ENCODE assay signal across 12 cellular contexts in genomic region chr7:116592041-116592355, GRCh38.
DNase-seq lines count a peak whose midpoint lies in the region; ATAC-seq, FAIRE-seq and TF ChIP-seq lines count a peak whose summit lies in the region.
"Had no signal": no experiment of that assay in that cellular context is flagged by ENCODE, and none has a peak within 500 bp of the region (broad histone marks: within the 10 kb centered on the region; RNA-seq: fewer than 3 reads in every experiment).

No MANE protein-coding gene starts in this region.

- no TSS peak for BruUV-seq in endothelial cell of umbilical vein (replicated peaks; lab: Mats Ljungman, UMichigan)

- dilution Hi-C loops in endothelial cell of umbilical vein (cut with MboI; ENCODE audit: extremely low pct_ligation_motif_present, low sequenced_read_pairs), result no loop called here

- H3K27me3 ChIP-seq in Loucy (ENCODE audit: insufficient read depth, low read length, poor library complexity, severe bottlenecking) (no peaks in the 10 kb centered on the region), endothelial cell of umbilical vein (ENCODE audit: control insufficient read depth in 2 of 2, insufficient read depth in 2 of 2, low read length in 2 of 2) (no peaks in the 10 kb centered on the region), osteoblast (ENCODE audit: insufficient read depth, low read length) (no peaks in the 10 kb centered on the region)
- H3K27me3 ChIP-seq: adrenal gland had no signal

- no peaks in the 10 kb centered on the region for H3K9me2 ChIP-seq in Loucy (replicated peaks; ENCODE audit: low read depth, low read length)

- peak overlapping the region; percentile 63 for H2AFZ ChIP-seq in Loucy (ENCODE audit: low read length)
- H2AFZ ChIP-seq in endothelial cell of umbilical vein (ENCODE audit: low read depth, low read length), result peak overlapping the region; percentile 95
- no peak overlapping the region for H2AFZ ChIP-seq in osteoblast (ENCODE audit: low read length)

- FAIRE-seq in endothelial cell of umbilical vein (lab: Jason Lieb, UNC), result no peak

- no peak for TF ChIP-seq POLR2A in endothelial cell of umbilical vein (IDR thresholded peaks at IDR 0.05; ENCODE audit: low read depth, low read length)

- CTCF ChIA-PET in endothelial cell of umbilical vein (lab: Charles Lee), result interaction anchor here (0.6 to 5.4 kb wide), 70 partner anchors 10 to 793 kb away, joined by 3 to 137 read pairs (median 5); partner anchors contain the start of gene MET

- ATAC-seq in GM19035 (IDR thresholded peaks at IDR 0.05; ENCODE audit: unreplicated experiment) (no peak), HG03520 (IDR thresholded peaks at IDR 0.05; ENCODE audit: unreplicated experiment) (no peak)
- ATAC-seq: activated CD8-positive, alpha-beta memory T cell treated with anti-CD3 and anti-CD28 coated beads, Interleukin-2, amount 10 ng/mL, durations not matched to agents 7 days and 5 days; stimulated activated naive CD8-positive, alpha-beta T cell treated with anti-CD3 and anti-CD28 coated beads, Interleukin-15, Interleukin-2, amounts not matched to agents 100 U/mL and 50 U/mL, for 24 hours had no signal

- H4K20me1 ChIP-seq in Loucy (ENCODE audit: insufficient read depth, low read length, poor library complexity, severe bottlenecking) (no peaks in the 10 kb centered on the region), endothelial cell of umbilical vein (replicated peaks; ENCODE audit: control insufficient read depth, extremely low read depth, insufficient read depth, low read length) (no peaks in the 10 kb centered on the region), osteoblast (ENCODE audit: insufficient read depth, low read length) (no peaks in the 10 kb centered on the region)

- H3K4me3 ChIP-seq in Loucy (ENCODE audit: low read length, poor library complexity, severe bottlenecking), result peak overlapping the region; percentile 57
- peak overlapping the region in 2 of 3 experiments; percentile 18 to 46 for H3K4me3 ChIP-seq in endothelial cell of umbilical vein (replicated peaks in 1 of 3; ENCODE audit: insufficient read depth in 1 of 3, low read depth in 1 of 3, low read length in 3 of 3)
- no peak overlapping the region for H3K4me3 ChIP-seq in osteoblast (ENCODE audit: insufficient read depth, low read length)

- H3K4me2 ChIP-seq in Loucy (ENCODE audit: low read depth, low read length, poor library complexity, severe bottlenecking) (peak overlapping the region; percentile 82), endothelial cell of umbilical vein (ENCODE audit: insufficient read depth, low read length) (peak overlapping the region; percentile 92), osteoblast (ENCODE audit: insufficient read depth, low read length) (peak overlapping the region; percentile 85)

- H3K9me1 ChIP-seq in endothelial cell of umbilical vein (replicated peaks; ENCODE audit: control insufficient read depth, extremely low read depth, insufficient read depth, low read length), result no peaks in the 10 kb centered on the region

- H3F3A ChIP-seq in Loucy (ENCODE audit: low read depth), result no peaks in the 10 kb centered on the region

- H3K9me3 ChIP-seq in Loucy (ENCODE audit: insufficient read depth, low read depth, low read length) (no peaks in the 10 kb centered on the region), endothelial cell of umbilical vein (replicated peaks; ENCODE audit: control insufficient read depth, insufficient read depth, low read length) (no peaks in the 10 kb centered on the region), osteoblast (ENCODE audit: low read depth, low read length) (no peaks in the 10 kb centered on the region)
- H3K9me3 ChIP-seq: adrenal gland had no signal

- H3K79me2 ChIP-seq in Loucy (ENCODE audit: insufficient read depth, low read length) (no peaks in the 10 kb centered on the region), endothelial cell of umbilical vein (ENCODE audit: control insufficient read depth, insufficient read depth, low read length) (no peaks in the 10 kb centered on the region), osteoblast (ENCODE audit: insufficient read depth, low read length) (no peaks in the 10 kb centered on the region)

- H3K27ac ChIP-seq in C4-2B (no peak overlapping the region), endothelial cell of umbilical vein (ENCODE audit: insufficient read depth, low read depth, low read length) (peak overlapping the region; percentile 57), osteoblast (ENCODE audit: low read depth, low read length) (no peak overlapping the region)
- H3K27ac ChIP-seq: adrenal gland had no signal

- no peaks in the 10 kb centered on the region for H3K36me3 ChIP-seq in Loucy (ENCODE audit: insufficient read depth, low read length)
- no peaks in the 10 kb centered on the region for H3K36me3 ChIP-seq in endothelial cell of umbilical vein (ENCODE audit: control insufficient read depth in 2 of 2, extremely low read depth in 1 of 2, insufficient read depth in 2 of 2, low read length in 2 of 2)
- H3K36me3 ChIP-seq in osteoblast (ENCODE audit: insufficient read depth, low read length), result no peaks in the 10 kb centered on the region
- H3K36me3 ChIP-seq: adrenal gland had no signal

- peaks cover 31% of the 10 kb centered on the region for H3K4me1 ChIP-seq in Loucy (ENCODE audit: insufficient read depth, low read length, poor library complexity, severe bottlenecking)
- H3K4me1 ChIP-seq in endothelial cell of umbilical vein (ENCODE audit: control insufficient read depth, extremely low read depth, insufficient read depth, low read length), result peaks cover 42% of the 10 kb centered on the region
- H3K4me1 ChIP-seq in osteoblast (ENCODE audit: insufficient read depth, low read length), result peaks cover 18% of the 10 kb centered on the region

- TF ChIP-seq CTCF in C4-2B (conservative IDR thresholded peaks at IDR 0.05), result peak; percentile 70
- peak; percentile 10; the same call in 1 of the 2 replicates for TF ChIP-seq CTCF in Loucy (conservative IDR thresholded peaks at IDR 0.05; ENCODE audit: low read length)
- no peak for TF ChIP-seq CTCF in endothelial cell of umbilical vein (IDR thresholded peaks at IDR 0.05; ENCODE audit: extremely low read depth in 1 of 2, insufficient read depth in 1 of 2, low read depth in 1 of 2, low read length in 2 of 2)
- no peak for TF ChIP-seq CTCF in osteoblast (IDR thresholded peaks at IDR 0.05; ENCODE audit: extremely low read depth, low read depth, low read length)

- H3K9ac ChIP-seq in Loucy (ENCODE audit: low read depth, low read length, poor library complexity, severe bottlenecking), result peak overlapping the region; percentile 9
- peak overlapping the region; percentile 73 for H3K9ac ChIP-seq in endothelial cell of umbilical vein (replicated peaks; ENCODE audit: extremely low read depth, insufficient read depth, low read length)

- POLR2A ChIA-PET in endothelial cell of umbilical vein (lab: Charles Lee), result interaction anchor here (1.3 kb wide), 1 partner anchor 23 kb away, joined by 3 read pairs; no protein-coding TSS in a partner anchor

- intact Hi-C loops in endothelial cell of umbilical vein (cut with micrococcal nuclease), result loop anchor here (1.0 to 5.0 kb wide), 9 partner anchors 24 to 419 kb away; partner anchors contain the start of genes CAPZA2 and MET

- DNase-seq in endothelial cell of umbilical vein (ENCODE audit: low read depth, low spot score) (no peak), osteoblast (ENCODE audit: insufficient read length, low spot score, missing footprints) (no peak)
- no peak for DNase-seq in stimulated activated CD4-positive, alpha-beta T cell treated with anti-CD3 and anti-CD28 coated beads, Interleukin-2, amount 100 ng/mL, for 48 hours
- DNase-seq: activated CD8-positive, alpha-beta memory T cell treated with anti-CD3 and anti-CD28 coated beads, Interleukin-2, amount 10 ng/mL, durations not matched to agents 7 days and 5 days; adrenal gland; dorsolateral prefrontal cortex; stimulated activated CD4-positive, alpha-beta T cell treated with anti-CD3 and anti-CD28 coated beads, Interleukin-4, amount 100 ng/mL, for 1 hour; stimulated activated naive CD8-positive, alpha-beta T cell treated with anti-CD3 and anti-CD28 coated beads, Interleukin-15, Interleukin-2, amounts not matched to agents 100 U/mL and 50 U/mL, for 24 hours had no signal

TF ChIP-seq in endothelial cell of umbilical vein, 7 proteins besides CTCF, POLR2A, EP300 and RAD21:
- TF ChIP-seq FOS (IDR thresholded peaks at IDR 0.05; ENCODE audit: borderline replicate concordance, insufficient read depth, low read length) (no peak), JUN (IDR thresholded peaks at IDR 0.05; ENCODE audit: borderline replicate concordance, insufficient read depth, insufficient read length, low read depth) (no peak), MYC (IDR thresholded peaks at IDR 0.05; ENCODE audit: low read depth, low read length) (no peak), POLR2AphosphoS5 (IDR thresholded peaks at IDR 0.05; ENCODE audit: insufficient read depth, low read depth, low read length) (no peak), EZH2 (IDR thresholded peaks at IDR 0.05; ENCODE audit: borderline replicate concordance, low read depth, low read length, severe bottlenecking) (no peak), GATA2 (IDR thresholded peaks at IDR 0.05; ENCODE audit: insufficient read depth, insufficient read length, low read depth, low read length) (no peak), MAX (IDR thresholded peaks at IDR 0.05; ENCODE audit: insufficient read depth, insufficient read length) (no peak)
TF ChIP-seq in endothelial cell of umbilical vein: peak in this region for 0.

Comparison
In these comparisons a context has a peak if more than half of its experiments do, and no peak if none do; other contexts are left out.
1. CTCF ChIP-seq: peak in C4-2B (single experiment) and Loucy (single experiment); none in endothelial cell of umbilical vein (0 of 2) and osteoblast (single experiment).
2. Peak in every context shown above with its lines, with median percentiles within 50 percentile points of each other: H3K4me2 ChIP-seq.